Comparison of ENCODE assay signal across 18 cellular contexts in the genomic region with DNA sequence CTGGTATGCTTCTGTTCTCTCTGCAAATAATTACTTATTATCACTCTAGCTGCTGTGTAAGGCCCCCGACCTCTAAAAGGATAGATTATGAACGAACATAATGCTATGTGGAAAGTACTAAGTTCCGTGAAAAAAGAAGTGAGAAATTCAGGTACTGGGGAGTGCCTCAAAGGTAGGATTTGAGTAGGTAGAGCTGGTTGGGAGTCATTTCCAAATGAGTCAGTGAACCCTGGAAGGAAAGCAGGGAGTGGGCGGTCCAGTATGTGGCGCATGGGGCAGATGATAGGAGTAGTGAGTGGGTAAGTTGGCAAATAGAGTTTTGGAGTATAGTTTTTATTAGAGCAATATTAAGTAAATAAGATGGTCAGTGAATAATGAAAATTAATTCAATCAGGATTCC. TPM values are rescaled to one million over a fixed set of nuclear protein-coding genes. Genes with fewer than 3 reads are reported as not detected.
DNase-seq lines count a peak whose midpoint lies in the region; ATAC-seq, FAIRE-seq and TF ChIP-seq lines count a peak whose summit lies in the region.
"Had no signal": no experiment of that assay in that cellular context is flagged by ENCODE, and none has a peak within 500 bp of the region (broad histone marks: within the 10 kb centered on the region; RNA-seq: fewer than 3 reads in every experiment).

No MANE protein-coding gene starts in this region.

- WGBS in SK-N-SH (ENCODE audit: low lambda C conversion rate), result 72% methylated on average over 5 of the region's 5 CpGs
- 68% methylated on average over 5 of the region's 5 CpGs for WGBS in GM12878 (ENCODE audit: insufficient coverage, insufficient replicate concordance, low lambda C conversion rate, missing lambda C conversion rate)

- H3K9me3 Mint-ChIP-seq in type B pancreatic cell, result no peaks in the 10 kb centered on the region
- H3K9me3 Mint-ChIP-seq: activated B cell treated with CpG ODN at 0.5 μM for 24 hours had no signal

- TF ChIP-seq CTCF in SK-N-SH (IDR thresholded peaks at IDR 0.05) (no peak), GM12878 (IDR thresholded peaks at IDR 0.05 in 2 of 3, conservative IDR thresholded peaks at IDR 0.05 in 1 of 3; ENCODE audit: control insufficient read depth in 2 of 3, extremely low read depth in 1 of 3, insufficient read depth in 1 of 3, low read depth in 3 of 3, low read length in 3 of 3) (no peak), type B pancreatic cell (conservative IDR thresholded peaks at IDR 0.05) (no peak)

- peak overlapping the region; percentile 26 for H3K4me3 Mint-ChIP-seq in type B pancreatic cell
- H3K4me3 Mint-ChIP-seq: activated B cell treated with CpG ODN at 0.5 μM for 24 hours, IgD-negative memory B cell had no signal

- H3K4me3 ChIP-seq in SK-N-SH (ENCODE audit: low read depth in 2 of 2, low read length in 1 of 2) (no peak overlapping the region), GM12878 (peak overlapping the region; percentile 72; the same call in 1 of the 2 replicates)
- H3K4me3 ChIP-seq: thoracic aorta had no signal

- peaks cover 69% of the 10 kb centered on the region for H3K79me2 ChIP-seq in SK-N-SH (ENCODE audit: insufficient read depth)
- peaks cover 69% of the 10 kb centered on the region for H3K79me2 ChIP-seq in GM12878 (ENCODE audit: control insufficient read depth, insufficient read depth, low read length)

- intact Hi-C loops in GM12878 (cut with micrococcal nuclease; ENCODE audit: unreplicated experiment), result loop anchor here (10.0 kb wide), 2 partner anchors 241 to 339 kb away; no protein-coding TSS in a partner anchor

- H3K4me1 ChIP-seq in SK-N-SH (ENCODE audit: control insufficient read depth in 1 of 2, insufficient read depth in 2 of 2, low read depth in 1 of 2, low read length in 1 of 2), result peaks cover 9 to 16% of the 10 kb centered on the region in 2 experiments; a peak in 3 of 4 replicates
- H3K4me1 ChIP-seq in GM12878 (ENCODE audit: control insufficient read depth, insufficient read depth, low read length), result peaks cover 11% of the 10 kb centered on the region; the same call in 1 of the 2 replicates

- peaks cover 7% of the 10 kb centered on the region for H3K36me3 Mint-ChIP-seq in type B pancreatic cell
- H3K36me3 Mint-ChIP-seq: IgD-negative memory B cell had no signal

- in situ Hi-C loops in GM12878 (cut with MboI), result no loop called here

- H3K27ac Mint-ChIP-seq in type B pancreatic cell, result no peak overlapping the region
- H3K27ac Mint-ChIP-seq: activated B cell treated with CpG ODN at 0.5 μM for 24 hours, IgD-negative memory B cell had no signal

- no peaks in the 10 kb centered on the region for H3K36me3 ChIP-seq in SK-N-SH (replicated peaks in 1 of 2; ENCODE audit: control insufficient read depth in 1 of 2, insufficient read depth in 2 of 2, low read length in 1 of 2)
- H3K36me3 ChIP-seq in GM12878 (ENCODE audit: control insufficient read depth in 2 of 2, insufficient read depth in 2 of 2, low read length in 1 of 2), result no peaks in the 10 kb centered on the region; a peak in 1 of 4 replicates
- H3K36me3 ChIP-seq: heart right ventricle, left lung, thoracic aorta had no signal

- ATAC-seq in SK-N-SH treated with all-trans-retinoic acid at 6 μM for 48 hours (no peak), GM12878 (no peak), HG03469 (IDR thresholded peaks at IDR 0.05; ENCODE audit: unreplicated experiment) (no peak), GM18519 (IDR thresholded peaks at IDR 0.05; ENCODE audit: low FRiP score, unreplicated experiment) (no peak)
- ATAC-seq: heart right ventricle, left lung had no signal

- H3K27ac ChIP-seq in SK-N-SH (ENCODE audit: low read depth in 2 of 2, low read length in 1 of 2) (peak overlapping the region in 1 of 2 experiments; percentile 83; a peak in 1 of 4 replicates), GM12878 (ENCODE audit: control insufficient read depth, insufficient read depth) (no peak overlapping the region; the same call in 1 of the 2 replicates)
- H3K27ac ChIP-seq: 22Rv1, left lung had no signal

- no peak for DNase-seq in SK-N-SH
- DNase-seq in GM12878 (ENCODE audit: low read depth, low spot score), result no peak
- peak; percentile 66 for DNase-seq in iris pigment epithelial cell (ENCODE audit: low read depth)
- no peak for DNase-seq in type B pancreatic cell (ENCODE audit: extremely low spot score, unreplicated experiment)
- DNase-seq in NCI-H1417 treated with DMSO at 0.1 percent for 48 hours (lab: John Stamatoyannopoulos, UW), result no peak
- DNase-seq: activated B cell treated with CpG ODN at 0.5 μM for 24 hours; activated CD8-positive, alpha-beta memory T cell treated with anti-CD3 and anti-CD28 coated beads, Interleukin-2, amount 50 U/mL, for 48 hours; heart right ventricle; left lung; NCI-H1436 treated with DMSO at 0.1 percent for 48 hours; stimulated activated CD4-positive, alpha-beta T cell treated with anti-CD3 and anti-CD28 coated beads, Interleukin-15, amount 100 ng/mL, for 24 hours had no signal

- RAD21 ChIA-PET in GM12878 (lab: Charles Lee; ENCODE audit: unreplicated experiment), result interaction anchor here (1.4 to 10.0 kb wide), 6 partner anchors 12 to 156 kb away, joined by 3 to 52 read pairs (median 6); no protein-coding TSS in a partner anchor

- H3K9me3 ChIP-seq in SK-N-SH, result no peaks in the 10 kb centered on the region
- H3K9me3 ChIP-seq in GM12878 (replicated peaks; ENCODE audit: control insufficient read depth, insufficient read depth, low read length), result peaks cover 2% of the 10 kb centered on the region; the same call in 2 of the 3 replicates
- H3K9me3 ChIP-seq: heart right ventricle, left lung, thoracic aorta had no signal

- H3K27me3 ChIP-seq in SK-N-SH (ENCODE audit: insufficient read depth) (no peaks in the 10 kb centered on the region), GM12878 (replicated peaks in 1 of 2; ENCODE audit: control insufficient read depth in 2 of 2, insufficient read depth in 2 of 2, low read length in 1 of 2) (no peaks in the 10 kb centered on the region)

- TF ChIP-seq EP300 in SK-N-SH (IDR thresholded peaks at IDR 0.05; ENCODE audit: borderline replicate concordance in 1 of 2, low read depth in 1 of 2, low read length in 1 of 2), result no peak
- no peak for TF ChIP-seq EP300 in GM12878 (IDR thresholded peaks at IDR 0.05; ENCODE audit: borderline replicate concordance in 1 of 2, control insufficient read depth in 1 of 2, low read depth in 2 of 2, low read length in 2 of 2)

- H3K4me2 ChIP-seq in SK-N-SH (peak overlapping the region; percentile 78; the same call in 1 of the 2 replicates), GM12878 (ENCODE audit: control insufficient read depth, insufficient read depth) (peak overlapping the region; percentile 73)

- peaks cover 22% of the 10 kb centered on the region for H3K4me1 Mint-ChIP-seq in type B pancreatic cell (ENCODE audit: unreplicated experiment)

- no TSS peak for BruUV-seq in GM12878 (replicated peaks; lab: Mats Ljungman, UMichigan)

- POLR2A ChIA-PET in SK-N-SH (lab: Yijun Ruan, JAX), result no interaction called here
- POLR2A ChIA-PET in GM12878 (lab: Charles Lee), result interaction anchor here (1.1 to 2.6 kb wide), 4 partner anchors 68 to 141 kb away, joined by 3 to 10 read pairs (median 4); no protein-coding TSS in a partner anchor

- H3K27me3 Mint-ChIP-seq in type B pancreatic cell, result peaks cover 4% of the 10 kb centered on the region

- H2AFZ ChIP-seq in SK-N-SH (ENCODE audit: low read depth), result no peak overlapping the region
- no peak overlapping the region for H2AFZ ChIP-seq in GM12878 (ENCODE audit: control insufficient read depth, low read depth, low read length)

- H3F3A ChIP-seq in SK-N-SH (replicated peaks; ENCODE audit: insufficient read depth), result peaks cover 12% of the 10 kb centered on the region

- no peak for FAIRE-seq in GM12878 (lab: Jason Lieb, UNC)
- FAIRE-seq: D721Med had no signal

- no peak for TF ChIP-seq POLR2A in GM12878 (IDR thresholded peaks at IDR 0.05; ENCODE audit: low read depth, low read length)

- H3K9me2 ChIP-seq in SK-N-SH, result no peaks in the 10 kb centered on the region

- H3K9ac ChIP-seq in SK-N-SH, result no peak overlapping the region
- peak overlapping the region; percentile 43; the same call in 1 of the 2 replicates for H3K9ac ChIP-seq in GM12878 (ENCODE audit: control insufficient read depth, insufficient read depth, low read length)

- H4K20me1 ChIP-seq in SK-N-SH (ENCODE audit: insufficient read depth) (no peaks in the 10 kb centered on the region; the same call in 1 of the 2 replicates), GM12878 (ENCODE audit: control insufficient read depth, insufficient read depth) (no peaks in the 10 kb centered on the region)

- CTCF ChIA-PET in SK-N-SH (lab: Yijun Ruan, JAX), result interaction anchor here (1.1 kb wide), 1 partner anchor 9 kb away, joined by 3 read pairs; no protein-coding TSS in a partner anchor
- CTCF ChIA-PET in GM12878 (lab: Yijun Ruan, JAX), result interaction anchor here (0.9 to 1.0 kb wide), 2 partner anchors 9 to 26 kb away, joined by 3 read pairs; no protein-coding TSS in a partner anchor

- TF ChIP-seq RAD21 in SK-N-SH (IDR thresholded peaks at IDR 0.05; ENCODE audit: low read length) (no peak), GM12878 (IDR thresholded peaks at IDR 0.05; ENCODE audit: insufficient read depth, low read depth, low read length) (no peak)

- SMC1A ChIA-PET in GM12878 (lab: Charles Lee; ENCODE audit: uncharacterized antibody, unreplicated experiment), result interaction anchor here (0.5 to 15.9 kb wide), 9 partner anchors 33 to 151 kb away, joined by 3 to 214 read pairs (median 5); no protein-coding TSS in a partner anchor

TF ChIP-seq in SK-N-SH treated with all-trans-retinoic acid at 6 μM for 48 hours, 23 proteins besides CTCF, POLR2A, EP300 and RAD21 (continues in another document):
- TF ChIP-seq ISL1 (CRISPR knock-in tag; IDR thresholded peaks at IDR 0.05), result no peak

RNA-seq across cellular contexts. Expression of a gene that starts 2.4 kb away (rescaled TPM):
- polyA plus RNA-seq in SK-N-SH (2012; rRNA removed) (2.8 and 3.9 TPM in 2 replicates), GM12878 (2011; rRNA removed) (31.0 and 33.4 TPM in 2 replicates), GM12878 (2014; fragmentation: Illumina TruSeq; extraction: Trizol) (5.0 and 6.1 TPM in 2 replicates), GM12878 (2014; fragmentation: Nextera tagmentation; extraction: Ambion mirVana) (under 1 TPM; 0.31 to 0.68 TPM), GM12878 (2014; rRNA removed) (2.7 and 3.0 TPM in 2 replicates), GM12878 (2016; fragmentation: Nextera tagmentation; extraction: Ambion mirVana) (under 1 TPM; 0.47 to 0.88 TPM)
- 2.6 and 3.0 TPM in 2 replicates for polyA plus RNA-seq in SK-N-SH (2012; cell fraction: cytosol; rRNA removed)
- polyA plus RNA-seq in SK-N-SH (2012; cell fraction: nucleus; rRNA removed), result 3.9 and 5.8 TPM in 2 replicates
- 85.3 and 89.4 TPM in 2 replicates for total RNA-seq in GM12878 (2013; cell fraction: nucleolus; rRNA removed)
- total RNA-seq in GM12878 (2014; rRNA removed) (4.5 and 5.2 TPM in 2 replicates), GM12878 (2014; rRNA removed; fragmentation: Illumina TruSeq; extraction: Trizol) (4.3 and 4.8 TPM in 2 replicates), GM12878 (2021) (6.9 and 7.4 TPM in 2 replicates), type B pancreatic cell (ENCODE audit: low replicate concordance) (11.8 and 12.3 TPM in 2 replicates)
- 2.3 TPM for polyA plus RNA-seq in GM12878 (2011; ENCODE audit: low read depth)
- 16.3 and 20.0 TPM in 2 replicates for polyA plus RNA-seq in GM12878 (2011; cell fraction: cytosol; rRNA removed)
- polyA plus RNA-seq in GM12878 (2011; cell fraction: nucleus; rRNA removed), result 50.0 and 63.9 TPM in 2 replicates
- 3.6 and 6.9 TPM in 2 replicates for polyA plus RNA-seq in GM12878 (2012)
- 48.1 and 60.4 TPM in 2 replicates for polyA minus RNA-seq in GM12878 (2011; rRNA and poly(A)+ RNA removed)
- 12.0 and 14.9 TPM in 2 replicates for polyA minus RNA-seq in GM12878 (2011; cell fraction: cytosol; rRNA and poly(A)+ RNA removed)
- polyA minus RNA-seq in GM12878 (2011; cell fraction: nucleus; rRNA and poly(A)+ RNA removed), result 34.0 and 40.4 TPM in 2 replicates
- polyA plus RNA-seq: IgD-negative memory B cell had no signal
